Comparison of ENCODE assay signal across 15 cellular contexts in genomic region chr3:121482651-121483050, GRCh38.
A peak's percentile ranks its signal among the peaks of the same experiment; 100 is the strongest.
DNase-seq lines count a peak whose midpoint lies in the region; ATAC-seq and TF ChIP-seq lines count a peak whose summit lies in the region.
"Had no signal": no experiment of that assay in that cellular context is flagged by ENCODE, and none has a peak within 500 bp of the region (broad histone marks: within the 10 kb centered on the region; RNA-seq: fewer than 3 reads in every experiment).

No MANE protein-coding gene starts in this region.

- H3K4me3 ChIP-seq in Panc1 (ENCODE audit: low read depth in 2 of 2, low read length in 2 of 2) (no peak overlapping the region), epithelial cell of esophagus (ENCODE audit: low read length) (no peak overlapping the region), gastroesophageal sphincter (no peak overlapping the region)
- H3K4me3 ChIP-seq: GM23338 had no signal

- ATAC-seq in Panc1 (no peak), GM21526 (IDR thresholded peaks at IDR 0.05; ENCODE audit: low FRiP score, unreplicated experiment) (no peak), gastroesophageal sphincter (no peak), HG02759 (IDR thresholded peaks at IDR 0.05; ENCODE audit: unreplicated experiment) (no peak)
- ATAC-seq: GM23338; stimulated activated naive CD8-positive, alpha-beta T cell treated with anti-CD3 and anti-CD28 coated beads, Interleukin-15, amount 100 ng/mL, for 72 hours had no signal

- H3K9me3 Mint-ChIP-seq in osteocyte (ENCODE audit: unreplicated experiment), result no peaks in the 10 kb centered on the region
- H3K9me3 Mint-ChIP-seq: GM23338; stimulated activated naive CD8-positive, alpha-beta T cell treated with anti-CD3 and anti-CD28 coated beads, Interleukin-15, amount 100 ng/mL, for 72 hours had no signal

- intact Hi-C loops in Panc1 (cut with micrococcal nuclease; ENCODE audit: unreplicated experiment), result no loop called here

- no peaks in the 10 kb centered on the region for H3K36me3 ChIP-seq in Panc1 (ENCODE audit: control insufficient read depth, insufficient read depth, low read length)
- no peaks in the 10 kb centered on the region for H3K36me3 ChIP-seq in gastroesophageal sphincter

- no peaks in the 10 kb centered on the region for H3K4me1 ChIP-seq in Panc1 (ENCODE audit: control insufficient read depth, insufficient read depth, low read length)
- H3K4me1 ChIP-seq in gastroesophageal sphincter, result no peaks in the 10 kb centered on the region

- H3K36me3 Mint-ChIP-seq in osteocyte (ENCODE audit: unreplicated experiment), result no peaks in the 10 kb centered on the region

- WGBS in gastroesophageal sphincter (ENCODE audit: low coverage in 1 of 2), 2 donors, result 64 to 80% methylated on average over 1 of the region's 1 CpG

- TF ChIP-seq POLR2A in gastroesophageal sphincter (IDR thresholded peaks at IDR 0.05), result no peak

- CTCF ChIA-PET in Panc1 (lab: Charles Lee), result no interaction called here

- H3K4me1 Mint-ChIP-seq in osteocyte (ENCODE audit: unreplicated experiment), result peaks cover 13% of the 10 kb centered on the region
- H3K4me1 Mint-ChIP-seq: GM23338; stimulated activated naive CD8-positive, alpha-beta T cell treated with anti-CD3 and anti-CD28 coated beads, Interleukin-15, amount 100 ng/mL, for 72 hours had no signal

- TF ChIP-seq CTCF in Panc1 (IDR thresholded peaks at IDR 0.05) (no peak), epithelial cell of esophagus (IDR thresholded peaks at IDR 0.05; ENCODE audit: insufficient read depth, low read depth, low read length, missing control alignments) (no peak), osteocyte (IDR thresholded peaks at IDR 0.05) (no peak), gastroesophageal sphincter (IDR thresholded peaks at IDR 0.05) (no peak)

- TF ChIP-seq EP300 in gastroesophageal sphincter (IDR thresholded peaks at IDR 0.05), result no peak

- no TSS peak for BruUV-seq in Panc1 (replicated peaks; lab: Mats Ljungman, UMichigan)

- H3K27me3 ChIP-seq in Panc1 (ENCODE audit: control insufficient read depth, insufficient read depth, low read length) (no peaks in the 10 kb centered on the region), gastroesophageal sphincter (no peaks in the 10 kb centered on the region)

- no peak overlapping the region for H3K27ac ChIP-seq in Panc1 (ENCODE audit: low read length)
- H3K27ac ChIP-seq in gastroesophageal sphincter, result no peak overlapping the region

- H3K4me3 Mint-ChIP-seq in osteocyte (ENCODE audit: unreplicated experiment), result no peak overlapping the region
- H3K4me3 Mint-ChIP-seq: GM23338; stimulated activated naive CD8-positive, alpha-beta T cell treated with anti-CD3 and anti-CD28 coated beads, Interleukin-15, amount 100 ng/mL, for 72 hours had no signal

- in situ Hi-C loops in Panc1 (cut with HindIII; ENCODE audit: low pct_unique_long_range_greater_than_20kb, low sequenced_read_pairs), result no loop called here

- H3K27me3 Mint-ChIP-seq in osteocyte (ENCODE audit: unreplicated experiment), result no peaks in the 10 kb centered on the region
- H3K27me3 Mint-ChIP-seq: stimulated activated naive CD8-positive, alpha-beta T cell treated with anti-CD3 and anti-CD28 coated beads, Interleukin-15, amount 100 ng/mL, for 72 hours had no signal

- POLR2A ChIA-PET in Panc1 (lab: Charles Lee), result no interaction called here

- H3K9me3 ChIP-seq in Panc1 (ENCODE audit: control insufficient read depth, insufficient read depth, low read depth, low read length) (no peaks in the 10 kb centered on the region), gastroesophageal sphincter (no peaks in the 10 kb centered on the region)

- DNase-seq in EL, result peak; percentile 82
- peak; percentile 47 for DNase-seq in Panc1 (ENCODE audit: low read depth, low spot score)
- peak; percentile 62 for DNase-seq in epithelial cell of esophagus (ENCODE audit: low read depth)
- no peak for DNase-seq in osteocyte (ENCODE audit: extremely low spot score, unreplicated experiment)
- no peak for DNase-seq in OCI-M2 (lab: John Stamatoyannopoulos, UW; ENCODE audit: unreplicated experiment)
- DNase-seq: activated CD8-positive, alpha-beta memory T cell treated with anti-CD3 and anti-CD28 coated beads for 24 hours; activated naive CD4-positive, alpha-beta T cell treated with anti-CD3 and anti-CD28 coated beads, Interleukin-2, amount 50 U/mL, for 16 hours; KBM-7; NCI-H2029 treated with DMSO at 0.1 percent for 48 hours; stimulated activated CD4-positive, alpha-beta T cell treated with anti-CD3 and anti-CD28 coated beads, Interleukin-2, amount 100 ng/mL, for 48 hours; stimulated activated naive CD8-positive, alpha-beta T cell treated with anti-CD3 and anti-CD28 coated beads, Interleukin-15, amount 100 ng/mL, for 72 hours had no signal

- peak overlapping the region; percentile 35 for H3K27ac Mint-ChIP-seq in osteocyte (ENCODE audit: unreplicated experiment)
- H3K27ac Mint-ChIP-seq: GM23338 had no signal

Comparison
In these comparisons a context has a peak if more than half of its experiments do, and no peak if none do; other contexts are left out.
1. DNase-seq: peak in EL (single experiment), Panc1 (single experiment) and epithelial cell of esophagus (single experiment); none in osteocyte (single experiment) and OCI-M2 (single experiment).